In the genomic region with DNA sequence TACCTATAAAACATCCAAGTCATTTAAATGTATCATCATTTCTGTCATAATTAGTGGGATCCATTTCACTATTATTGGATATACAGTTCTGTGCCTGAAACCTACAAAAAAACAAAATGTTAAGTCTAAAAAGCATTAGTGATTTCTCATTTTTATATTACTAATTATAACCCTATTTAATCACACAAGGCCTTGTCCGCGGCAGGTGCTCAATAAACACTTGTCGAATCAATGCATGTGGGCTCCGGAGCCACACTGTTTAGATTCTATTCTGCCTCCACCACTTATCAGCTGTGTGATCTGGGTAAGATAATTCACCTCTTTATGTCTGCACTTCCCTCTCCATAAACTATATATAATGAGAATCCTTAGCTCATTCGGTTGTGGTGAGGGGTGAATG, we compare ENCODE assay signal across 8 cellular contexts. TPM values are rescaled to one million over a fixed set of nuclear protein-coding genes. Genes with fewer than 3 reads are reported as not detected.
DNase-seq lines count a peak whose midpoint lies in the region; ATAC-seq and TF ChIP-seq lines count a peak whose summit lies in the region.
"Not testable (repeated sequence)": the region's sequence is repeated elsewhere in the genome, so short reads cannot be mapped to it uniquely, and the experiment has no call there.

A gene (minus strand): TSS at position 101 of the 400 bp plus-strand sequence. CDS start 378 bp downstream, outside the sequence.

- H3K27ac ChIP-seq in CD8-positive, alpha-beta memory T cell (ENCODE audit: low read depth, low read length); SJSA1; dorsolateral prefrontal cortex; heart left ventricle; psoas muscle; upper lobe of left lung: not testable (repeated sequence)

- H3K27me3 ChIP-seq in CD8-positive, alpha-beta memory T cell (ENCODE audit: insufficient read depth, low read length, poor library complexity, severe bottlenecking); SJSA1 (replicated peaks); dorsolateral prefrontal cortex; heart left ventricle; psoas muscle (ENCODE audit: insufficient read depth in 3 of 3, low read length in 2 of 3); upper lobe of left lung: not testable (repeated sequence)

- H3K9me3 ChIP-seq in CD8-positive, alpha-beta memory T cell (ENCODE audit: low read length); SJSA1 (replicated peaks); heart left ventricle; psoas muscle; upper lobe of left lung: not testable (repeated sequence)

- not testable (repeated sequence) for H3K27me3 Mint-ChIP-seq in CD8-positive, alpha-beta memory T cell; activated T-helper 17 cell treated with anti-CD3 and anti-CD28 coated beads, Interleukin-2, amount 50 U/mL, for 72 hours

- H3K4me3 Mint-ChIP-seq in CD8-positive, alpha-beta memory T cell; activated T-helper 17 cell treated with anti-CD3 and anti-CD28 coated beads, Interleukin-2, amount 50 U/mL, for 72 hours: not testable (repeated sequence)

- H3K4me3 ChIP-seq in CD8-positive, alpha-beta memory T cell (ENCODE audit: low read length); SJSA1; dorsolateral prefrontal cortex; heart left ventricle; psoas muscle; upper lobe of left lung: not testable (repeated sequence)

- not testable (repeated sequence) for H3K36me3 Mint-ChIP-seq in CD8-positive, alpha-beta memory T cell; activated T-helper 17 cell treated with anti-CD3 and anti-CD28 coated beads, Interleukin-2, amount 50 U/mL, for 72 hours (ENCODE audit: low read depth)

- not testable (repeated sequence) for H3K9me3 Mint-ChIP-seq in CD8-positive, alpha-beta memory T cell; activated T-helper 17 cell treated with anti-CD3 and anti-CD28 coated beads, Interleukin-2, amount 50 U/mL, for 72 hours

- H3K4me1 Mint-ChIP-seq in CD8-positive, alpha-beta memory T cell; activated T-helper 17 cell treated with anti-CD3 and anti-CD28 coated beads, Interleukin-2, amount 50 U/mL, for 72 hours: not testable (repeated sequence)

- POLR2A ChIA-PET in CD8-positive, alpha-beta memory T cell (lab: Charles Lee), result not testable (repeated sequence)

- H3K36me3 ChIP-seq in CD8-positive, alpha-beta memory T cell (ENCODE audit: insufficient read depth, low read length); SJSA1; heart left ventricle; psoas muscle (ENCODE audit: insufficient read depth in 1 of 2, low read depth in 1 of 2); upper lobe of left lung: not testable (repeated sequence)

- not testable (repeated sequence) for DNase-seq in CD8-positive, alpha-beta memory T cell; SJSA1 (ENCODE audit: low read depth in 1 of 2, low spot score in 2 of 2); dorsolateral prefrontal cortex; heart left ventricle; mesenteric fat pad (ENCODE audit: low spot score); psoas muscle; upper lobe of left lung

- not testable (repeated sequence) for H3K27ac Mint-ChIP-seq in CD8-positive, alpha-beta memory T cell; activated T-helper 17 cell treated with anti-CD3 and anti-CD28 coated beads, Interleukin-2, amount 50 U/mL, for 72 hours

- intact Hi-C loops in dorsolateral prefrontal cortex (cut with DNase I); heart left ventricle (cut with DNase I); psoas muscle (cut with DNase I): not testable (repeated sequence)

- CTCF ChIA-PET in CD8-positive, alpha-beta memory T cell (lab: Charles Lee), result not testable (repeated sequence)

- TF ChIP-seq CTCF in dorsolateral prefrontal cortex (IDR thresholded peaks at IDR 0.05 in 54 of 56, conservative IDR thresholded peaks at IDR 0.05 in 2 of 56; ENCODE audit: low read depth in 1 of 56, partially characterized antibody in 56 of 56); heart left ventricle (IDR thresholded peaks at IDR 0.05); psoas muscle (IDR thresholded peaks at IDR 0.05); upper lobe of left lung (IDR thresholded peaks at IDR 0.05): not testable (repeated sequence)

- TF ChIP-seq POLR2A in heart left ventricle (IDR thresholded peaks at IDR 0.05); upper lobe of left lung (IDR thresholded peaks at IDR 0.05): not testable (repeated sequence)

- ATAC-seq in activated T-helper 17 cell treated with anti-CD3 and anti-CD28 coated beads, Interleukin-2, amount 50 U/mL, for 72 hours (replicated peaks); heart left ventricle; psoas muscle; upper lobe of left lung (ENCODE audit: low FRiP score in 2 of 2): not testable (repeated sequence)

- WGBS in heart left ventricle, 4 donors, result no CpG with 5 or more reads among the region's 5 CpGs
- no CpG with 5 or more reads among the region's 5 CpGs for WGBS in psoas muscle, 3 donors
- no CpG with 5 or more reads among the region's 5 CpGs for WGBS in upper lobe of left lung, 2 donors

- not testable (repeated sequence) for TF ChIP-seq EP300 in upper lobe of left lung (IDR thresholded peaks at IDR 0.05)

- H3K4me1 ChIP-seq in CD8-positive, alpha-beta memory T cell (ENCODE audit: insufficient read depth, low read length); SJSA1 (replicated peaks); heart left ventricle; psoas muscle; upper lobe of left lung: not testable (repeated sequence)

RNA-seq across cellular contexts. Expression of the gene that starts here (rescaled TPM):
- total RNA-seq in CD8-positive, alpha-beta memory T cell, result 100 to 1,000 TPM; 105 to 111 TPM
- polyA plus RNA-seq in CD8-positive, alpha-beta memory T cell, result 7.8 TPM
- total RNA-seq in SJSA1 (2014; rRNA removed; shearing (Covaris generic)), result 3.7 and 11.3 TPM in 2 replicates
- 100 to 1,000 TPM; 187 to 263 TPM for total RNA-seq in activated T-helper 17 cell treated with anti-CD3 and anti-CD28 coated beads, Interleukin-2, amount 50 U/mL, for 72 hours
- total RNA-seq in dorsolateral prefrontal cortex (100 to 1,000 TPM; 161 to 618 (median 366) TPM), heart left ventricle (10 to 100 TPM in 8 of 9 donors, 1 to 10 TPM in 1; 4.4 to 71.4 (median 24.8) TPM), mesenteric fat pad (235 TPM), psoas muscle (10 to 100 TPM; 28.9 to 54.5 (median 46.5) TPM), upper lobe of left lung (100 to 1,000 TPM in 4 of 6 donors, 10 to 100 TPM in 2; 60.8 to 474 (median 112) TPM)
- polyA plus RNA-seq in heart left ventricle (10 to 100 TPM; 12.8 to 19.9 TPM), psoas muscle (10 to 100 TPM in 2 of 3 donors, 1 to 10 TPM in 1; 7.9 to 12.3 (median 10.0) TPM)
